Comparison of ENCODE assay signal across 8 cellular contexts in genomic region chr18:63320690-63321265, GRCh38. TPM values are rescaled to one million over a fixed set of nuclear protein-coding genes. Genes with fewer than 3 reads are reported as not detected.
A peak's percentile ranks its signal among the peaks of the same experiment; 100 is the strongest.
DNase-seq lines count a peak whose midpoint lies in the region; ATAC-seq and TF ChIP-seq lines count a peak whose summit lies in the region.

No MANE protein-coding gene starts in this region.

- H3K27me3 ChIP-seq in NT2/D1 (ENCODE audit: insufficient read depth, insufficient read length) (peaks cover 37% of the 10 kb centered on the region), prostate gland (replicated peaks; ENCODE audit: insufficient read depth) (no peaks in the 10 kb centered on the region)

- H3K9ac ChIP-seq in NT2/D1 (ENCODE audit: insufficient read length, low read depth) = peak overlapping the region; percentile 76

- TF ChIP-seq CTCF in GM12874 (IDR thresholded peaks at IDR 0.05; ENCODE audit: insufficient read depth, low read depth, low read length) = 0 out of 2 replicates have a peak, but pooled peaks have one; percentile 9
- TF ChIP-seq CTCF in prostate gland (IDR thresholded peaks at IDR 0.05) = peak in 2 of 4 experiments; percentile 12 to 27

- TF ChIP-seq POLR2A in prostate gland (IDR thresholded peaks at IDR 0.05) = no peak

- DNase-seq in NT2/D1 (ENCODE audit: low read depth, low spot score) = no peak
- DNase-seq in activated naive CD4-positive, alpha-beta T cell (lab: John Stamatoyannopoulos, UW) = peak; percentile 16 to 42 (median 19)
- peak; percentile 57 for DNase-seq in Right ventricle myocardium superior
- DNase-seq in prostate gland (ENCODE audit: low spot score) = peak; percentile 57
- DNase-seq in COLO829 (ENCODE audit: low spot score) = no peak

- H3K27ac ChIP-seq in prostate gland = peak overlapping the region; percentile 83 to 85

- H3K36me3 ChIP-seq in NT2/D1 (ENCODE audit: insufficient read depth, insufficient read length, low read length) = no peaks in the 10 kb centered on the region
- no peaks in the 10 kb centered on the region for H3K36me3 ChIP-seq in prostate gland

- H3K4me1 ChIP-seq in NT2/D1 (ENCODE audit: insufficient read depth, insufficient read length) (peaks cover 3% of the 10 kb centered on the region), prostate gland (replicated peaks) (no peaks in the 10 kb centered on the region)

- 12% methylated on average over 30 of the region's 33 CpGs for WGBS in prostate gland

- ATAC-seq in HG02970 (IDR thresholded peaks at IDR 0.05; ENCODE audit: low FRiP score, unreplicated experiment) = peak; percentile 3
- ATAC-seq in Right ventricle myocardium superior (ENCODE audit: poor library complexity) = peak; percentile 30
- no peak for ATAC-seq in GM18873 (IDR thresholded peaks at IDR 0.05; ENCODE audit: low FRiP score, unreplicated experiment)

- peak overlapping the region; percentile 59 for H3K4me3 ChIP-seq in NT2/D1 (ENCODE audit: insufficient read length, low read depth)
- peak overlapping the region; percentile 63 to 65 for H3K4me3 ChIP-seq in prostate gland

- no peaks in the 10 kb centered on the region for H3K9me3 ChIP-seq in NT2/D1 (ENCODE audit: insufficient read depth, low read length)
- no peaks in the 10 kb centered on the region for H3K9me3 ChIP-seq in prostate gland

- intact Hi-C loops in Right ventricle myocardium superior (cut with DNase I) = loop anchor here (2.0 to 5.0 kb wide), 2 partner anchors 188 to 304 kb away; no protein-coding TSS in a partner anchor
- intact Hi-C loops in prostate gland (cut with DNase I) = no loop called here

RNA-seq across cellular contexts. Expression of gene BCL2, which starts 1.2 kb away (rescaled TPM):
- total RNA-seq in Right ventricle myocardium superior (9.0 TPM), prostate gland (10 to 100 TPM; 14.8 to 38.4 TPM)

RNA-seq across cellular contexts. Expression of gene KDSR, which starts 46.2 kb away (rescaled TPM):
- 29.2 TPM for total RNA-seq in Right ventricle myocardium superior
- 10 to 100 TPM; 46.1 to 52.3 TPM for total RNA-seq in prostate gland

Comparison
In these comparisons a context has a peak if more than half of its experiments do, and no peak if none do; other contexts are left out.
1. DNase-seq: peak in activated naive CD4-positive, alpha-beta T cell (4 of 4), Right ventricle myocardium superior (single experiment) and prostate gland (single experiment); none in NT2/D1 (single experiment) and COLO829 (single experiment).